ENCODE assay signal across 17 cellular contexts in genomic region chr1:31562707-31563360, GRCh38. TPM values are rescaled to one million over a fixed set of nuclear protein-coding genes. Genes with fewer than 3 reads are reported as not detected.
DNase-seq lines count a peak whose midpoint lies in the region; ATAC-seq, FAIRE-seq and TF ChIP-seq lines count a peak whose summit lies in the region.
"Had no signal": no experiment of that assay in that cellular context is flagged by ENCODE, and none has a peak within 500 bp of the region (broad histone marks: within the 10 kb centered on the region; RNA-seq: fewer than 3 reads in every experiment).

No MANE protein-coding gene starts in this region.

- POLR2A ChIA-PET in activated CD4-positive, alpha-beta T cell treated with anti-CD3 and anti-CD28 coated beads, Interleukin-2, amount 10 ng/mL, durations not matched to agents 7 days and 5 days (lab: Charles Lee): no interaction called here

- no peaks in the 10 kb centered on the region for H3K9me3 ChIP-seq in GM23248 (ENCODE audit: low read depth)
- H3K9me3 ChIP-seq in esophagus (ENCODE audit: control insufficient read depth in 2 of 2, insufficient read depth in 1 of 2, low read depth in 1 of 2, low read length in 1 of 2): no peaks in the 10 kb centered on the region
- H3K9me3 ChIP-seq in neural progenitor cell (ENCODE audit: low read depth): no peaks in the 10 kb centered on the region
- no peaks in the 10 kb centered on the region for H3K9me3 ChIP-seq in pancreas
- H3K9me3 ChIP-seq: body of pancreas had no signal

- in situ Hi-C loops in GM23248 (cut with MboI): no loop called here

- H4K20me1 ChIP-seq in GM23248 (ENCODE audit: insufficient read depth) (no peaks in the 10 kb centered on the region), neural progenitor cell (ENCODE audit: low read depth) (no peaks in the 10 kb centered on the region)

- no peaks in the 10 kb centered on the region for H3K36me3 Mint-ChIP-seq in neural progenitor cell
- H3K36me3 Mint-ChIP-seq in activated CD4-positive, alpha-beta T cell treated with anti-CD3 and anti-CD28 coated beads, Interleukin-2, amount 10 ng/mL, durations not matched to agents 7 days and 5 days (ENCODE audit: low read depth): no peaks in the 10 kb centered on the region

- no peak overlapping the region for H3K4me3 Mint-ChIP-seq in neural progenitor cell
- no peak overlapping the region for H3K4me3 Mint-ChIP-seq in activated CD4-positive, alpha-beta T cell treated with anti-CD3 and anti-CD28 coated beads, Interleukin-2, amount 10 ng/mL, durations not matched to agents 7 days and 5 days
- H3K4me3 Mint-ChIP-seq: activated CD4-positive, alpha-beta T cell treated with anti-CD3 and anti-CD28 coated beads for 36 hours had no signal

- H3K9me3 Mint-ChIP-seq in neural progenitor cell: peaks cover 6% of the 10 kb centered on the region
- H3K9me3 Mint-ChIP-seq in activated CD4-positive, alpha-beta T cell treated with anti-CD3 and anti-CD28 coated beads, Interleukin-2, amount 10 ng/mL, durations not matched to agents 7 days and 5 days: no peaks in the 10 kb centered on the region
- H3K9me3 Mint-ChIP-seq: activated T-helper 2 cell treated with anti-CD3 and anti-CD28 coated beads, Interferon-gamma antibody, Interleukin-2, Interleukin-4, amounts not matched to agents 10 μg/mL and 5 μg/mL and 100 μg/mL, durations not matched to agents 14 hours and 24 hours and 36 hours had no signal

- peak; percentile 58 for FAIRE-seq in RCC 7860 (lab: Jason Lieb, UNC)
- no peak for FAIRE-seq in pancreas (lab: Jason Lieb, UNC)

- peaks cover 6% of the 10 kb centered on the region for H3K4me1 Mint-ChIP-seq in neural progenitor cell
- no peaks in the 10 kb centered on the region for H3K4me1 Mint-ChIP-seq in activated CD4-positive, alpha-beta T cell treated with anti-CD3 and anti-CD28 coated beads, Interleukin-2, amount 10 ng/mL, durations not matched to agents 7 days and 5 days
- H3K4me1 Mint-ChIP-seq: activated CD4-positive, alpha-beta T cell treated with anti-CD3 and anti-CD28 coated beads for 36 hours had no signal

- H3F3A ChIP-seq in GM23248 (ENCODE audit: insufficient read depth) (no peaks in the 10 kb centered on the region), neural progenitor cell (ENCODE audit: low read depth) (no peaks in the 10 kb centered on the region)

- CTCF ChIA-PET in activated CD4-positive, alpha-beta T cell treated with anti-CD3 and anti-CD28 coated beads, Interleukin-2, amount 10 ng/mL, durations not matched to agents 7 days and 5 days (lab: Charles Lee): interaction anchor here (0.8 to 1.2 kb wide), 4 partner anchors 8 to 55 kb away, joined by 3 to 6 read pairs (median 3); no protein-coding TSS in a partner anchor

- no peak overlapping the region for H3K27ac Mint-ChIP-seq in neural progenitor cell
- H3K27ac Mint-ChIP-seq in activated CD4-positive, alpha-beta T cell treated with anti-CD3 and anti-CD28 coated beads, Interleukin-2, amount 10 ng/mL, durations not matched to agents 7 days and 5 days: no peak overlapping the region
- H3K27ac Mint-ChIP-seq: activated CD4-positive, alpha-beta T cell treated with anti-CD3 and anti-CD28 coated beads for 36 hours; activated T-helper 2 cell treated with anti-CD3 and anti-CD28 coated beads, Interferon-gamma antibody, Interleukin-2, Interleukin-4, amounts not matched to agents 10 μg/mL and 5 μg/mL and 100 μg/mL, durations not matched to agents 14 hours and 24 hours and 36 hours had no signal

- WGBS in GM23248 (ENCODE audit: low coverage in 1 of 2, low lambda C conversion rate in 2 of 2, missing lambda C conversion rate in 2 of 2), 2 experiments: 21 to 32% methylated on average over 3 of the region's 3 CpGs
- WGBS in esophagus, 2 donors: 28 to 30% methylated on average over 3 of the region's 3 CpGs
- 23 to 24% methylated on average over 3 of the region's 3 CpGs for WGBS in pancreas, 2 donors

- no peaks in the 10 kb centered on the region for H3K9me2 ChIP-seq in GM23248 (ENCODE audit: insufficient read depth)

- H3K9ac ChIP-seq in GM23248 (no peak overlapping the region), neural progenitor cell (no peak overlapping the region)

- ATAC-seq in pancreas: no peak
- ATAC-seq: activated CD4-positive, alpha-beta T cell treated with anti-CD3 and anti-CD28 coated beads for 36 hours; body of pancreas; right cardiac atrium had no signal

- DNase-seq in GM23248 (peak; percentile 29), RCC 7860 (ENCODE audit: low spot score) (peak; percentile 84), neural progenitor cell (ENCODE audit: low spot score) (no peak), DMS 273 (lab: John Stamatoyannopoulos, UW; ENCODE audit: unreplicated experiment) (no peak), pancreas (no peak), NCI-H2171 treated with DMSO at 0.1 percent for 48 hours (lab: John Stamatoyannopoulos, UW) (no peak)
- DNase-seq in activated CD4-positive, alpha-beta T cell treated with anti-CD3 and anti-CD28 coated beads, Interleukin-2, amount 10 ng/mL, durations not matched to agents 7 days and 5 days: no peak
- DNase-seq: activated CD4-positive, alpha-beta T cell treated with anti-CD3 and anti-CD28 coated beads for 36 hours; body of pancreas; C1 segment of cervical spinal cord; GDM1; NCI-H1436; NCI-H526 treated with DMSO at 0.1 percent for 48 hours; right cardiac atrium had no signal

- H2AFZ ChIP-seq in GM23248: no peak overlapping the region
- H2AFZ ChIP-seq in neural progenitor cell (replicated peaks): peak overlapping the region; percentile 3

- H3K36me3 ChIP-seq in GM23248 (ENCODE audit: low read depth) (no peaks in the 10 kb centered on the region), esophagus (ENCODE audit: control insufficient read depth in 2 of 2, insufficient read depth in 2 of 2, low read length in 1 of 2) (no peaks in the 10 kb centered on the region), neural progenitor cell (no peaks in the 10 kb centered on the region), pancreas (no peaks in the 10 kb centered on the region)

- H3K4me2 ChIP-seq in GM23248 (ENCODE audit: unreplicated experiment) (no peak overlapping the region), neural progenitor cell (no peak overlapping the region)

- intact Hi-C loops in pancreas (cut with DNase I): loop anchor here in 1 of 3 donors (2.0 to 10.0 kb wide), 2 partner anchors 32 to 232 kb away; no protein-coding TSS in a partner anchor

- H3K27me3 ChIP-seq in GM23248 (replicated peaks; ENCODE audit: insufficient read depth): no peaks in the 10 kb centered on the region
- no peaks in the 10 kb centered on the region for H3K27me3 ChIP-seq in esophagus (ENCODE audit: control insufficient read depth in 1 of 2, insufficient read depth in 2 of 2, low read length in 2 of 2)
- H3K27me3 ChIP-seq in neural progenitor cell: no peaks in the 10 kb centered on the region
- no peaks in the 10 kb centered on the region for H3K27me3 ChIP-seq in pancreas

- peaks cover 7% of the 10 kb centered on the region for H3K27me3 Mint-ChIP-seq in neural progenitor cell (ENCODE audit: insufficient read depth, low read depth)
- H3K27me3 Mint-ChIP-seq in activated CD4-positive, alpha-beta T cell treated with anti-CD3 and anti-CD28 coated beads, Interleukin-2, amount 10 ng/mL, durations not matched to agents 7 days and 5 days: peaks cover 13% of the 10 kb centered on the region

- H3K4me3 ChIP-seq in GM23248 (no peak overlapping the region), esophagus (ENCODE audit: low read depth in 1 of 2, low read length in 2 of 2) (no peak overlapping the region), neural progenitor cell (no peak overlapping the region), pancreas (no peak overlapping the region)
- H3K4me3 ChIP-seq: body of pancreas, SK-N-MC had no signal

- H3K79me2 ChIP-seq in GM23248 (ENCODE audit: insufficient read depth) (no peaks in the 10 kb centered on the region), neural progenitor cell (ENCODE audit: low read depth) (no peaks in the 10 kb centered on the region)

- peaks cover 21% of the 10 kb centered on the region for H3K4me1 ChIP-seq in GM23248 (ENCODE audit: insufficient read depth)
- no peaks in the 10 kb centered on the region for H3K4me1 ChIP-seq in esophagus (ENCODE audit: control insufficient read depth in 2 of 2, insufficient read depth in 2 of 2, low read length in 1 of 2)
- H3K4me1 ChIP-seq in neural progenitor cell: no peaks in the 10 kb centered on the region
- H3K4me1 ChIP-seq in pancreas: no peaks in the 10 kb centered on the region
- H3K4me1 ChIP-seq: body of pancreas had no signal

- no peak for TF ChIP-seq CTCF in neural progenitor cell (IDR thresholded peaks at IDR 0.05)
- TF ChIP-seq CTCF in pancreas (IDR thresholded peaks at IDR 0.05): no peak

- H3K27ac ChIP-seq in GM23248 (no peak overlapping the region), esophagus (ENCODE audit: low read depth in 2 of 2, low read length in 1 of 2) (peak overlapping the region; percentile 18 to 28), neural progenitor cell (no peak overlapping the region), pancreas (no peak overlapping the region)
- H3K27ac ChIP-seq: body of pancreas, SK-N-MC had no signal

RNA-seq across cellular contexts. Expression of gene TINAGL1, which starts 13.5 kb away (rescaled TPM):
- 3.5 and 4.7 TPM in 2 replicates for total RNA-seq in GM23248 (2014; rRNA removed; shearing (Covaris generic))
- polyA plus RNA-seq in GM23248 (2016; fragmentation: Nextera tagmentation; extraction: Ambion mirVana) (1.1 and 1.4 TPM in 2 replicates), esophagus (10 to 100 TPM; 16.4 to 20.0 TPM), pancreas (10 to 100 TPM; 45.2 to 47.3 TPM)
- total RNA-seq in neural progenitor cell (ENCODE audit: low replicate concordance) (not detected in 2 replicates), pancreas (10 to 100 TPM; 10.1 to 35.5 (median 19.9) TPM)
- not detected for total RNA-seq in activated CD4-positive, alpha-beta T cell treated with anti-CD3 and anti-CD28 coated beads, Interleukin-2, amount 10 ng/mL, durations not matched to agents 7 days and 5 days
- total RNA-seq: activated CD4-positive, alpha-beta T cell treated with anti-CD3 and anti-CD28 coated beads for 36 hours; activated T-helper 2 cell treated with anti-CD3 and anti-CD28 coated beads, Interferon-gamma antibody, Interleukin-2, Interleukin-4, amounts not matched to agents 10 μg/mL and 5 μg/mL and 100 μg/mL, durations not matched to agents 14 hours and 24 hours and 36 hours had no signal

RNA-seq across cellular contexts. Expression of gene HCRTR1, which starts 54.7 kb away (rescaled TPM):
- total RNA-seq in GM23248 (2014; rRNA removed; shearing (Covaris generic)): not detected in 2 replicates
- polyA plus RNA-seq in GM23248 (2016; fragmentation: Nextera tagmentation; extraction: Ambion mirVana) (not detected in 2 replicates), esophagus (under 1 TPM in 1 of 2 donors, not detected in 1; 0.02 TPM), pancreas (under 1 TPM; 0.19 to 0.52 TPM)
- total RNA-seq in neural progenitor cell (ENCODE audit: low replicate concordance) (0.06 TPM in 1 of 2 replicates, not detected in the other), pancreas (under 1 TPM in 1 of 6 donors, not detected in 5; 0.14 TPM)
- total RNA-seq in activated CD4-positive, alpha-beta T cell treated with anti-CD3 and anti-CD28 coated beads, Interleukin-2, amount 10 ng/mL, durations not matched to agents 7 days and 5 days: not detected
- total RNA-seq: activated CD4-positive, alpha-beta T cell treated with anti-CD3 and anti-CD28 coated beads for 36 hours; activated T-helper 2 cell treated with anti-CD3 and anti-CD28 coated beads, Interferon-gamma antibody, Interleukin-2, Interleukin-4, amounts not matched to agents 10 μg/mL and 5 μg/mL and 100 μg/mL, durations not matched to agents 14 hours and 24 hours and 36 hours; body of pancreas had no signal

Comparison
In these comparisons a context has a peak if more than half of its experiments do, and no peak if none do; other contexts are left out.
1. DNase-seq: peak in GM23248 (single experiment) and RCC 7860 (single experiment); none in neural progenitor cell (single experiment), activated CD4-positive, alpha-beta T cell treated with anti-CD3 and anti-CD28 coated beads, Interleukin-2, amount 10 ng/mL, durations not matched to agents 7 days and 5 days (single experiment), DMS 273 (single experiment), pancreas (0 of 6) and NCI-H2171 treated with DMSO at 0.1 percent for 48 hours (single experiment).
2. H3K27ac ChIP-seq: peak in esophagus (2 of 2); none in GM23248 (single experiment), neural progenitor cell (single experiment) and pancreas (0 of 4).